ENCODE assay signal across 8 cellular contexts in genomic region chr2:85889648-85890281, GRCh38. TPM values are rescaled to one million over a fixed set of nuclear protein-coding genes. Genes with fewer than 3 reads are reported as not detected.
A peak's percentile ranks its signal among the peaks of the same experiment; 100 is the strongest.
DNase-seq lines count a peak whose midpoint lies in the region; ATAC-seq, FAIRE-seq and TF ChIP-seq lines count a peak whose summit lies in the region.

No MANE protein-coding gene starts in this region.

- DNase-seq in NCI-H510A treated with DMSO at 0.1 percent for 48 hours (lab: John Stamatoyannopoulos, UW) (peak; percentile 54), NCI-H510A (lab: John Stamatoyannopoulos, UW) (no peak), adipocyte (ENCODE audit: low read depth) (no peak), kidney (peak; percentile 65), stomach (no peak), GM10266 (ENCODE audit: extremely low spot score) (no peak), NCI-H526 treated with DMSO at 0.1 percent for 48 hours (lab: John Stamatoyannopoulos, UW) (no peak)

- H3K9me3 ChIP-seq in adipocyte (ENCODE audit: control insufficient read depth, low read length) (no peaks in the 10 kb centered on the region), kidney (ENCODE audit: control insufficient read depth in 1 of 2, low read length in 2 of 2) (no peaks in the 10 kb centered on the region), stomach (no peaks in the 10 kb centered on the region)

- 14 to 28% (median 18%) methylated on average over 19 to 20 of the region's 20 CpGs for WGBS in stomach, 5 donors

- H3K27me3 ChIP-seq in adipocyte (replicated peaks; ENCODE audit: control insufficient read depth, insufficient read depth, low read length) (no peaks in the 10 kb centered on the region), stomach (no peaks in the 10 kb centered on the region)

- TF ChIP-seq POLR2A in stomach (IDR thresholded peaks at IDR 0.05): no peak

- H3K4me1 ChIP-seq in adipocyte (ENCODE audit: control insufficient read depth, insufficient read depth, low read length): peaks cover 63% of the 10 kb centered on the region
- H3K4me1 ChIP-seq in kidney (ENCODE audit: control insufficient read depth in 1 of 2, insufficient read depth in 1 of 2, low read depth in 1 of 2, low read length in 2 of 2): peaks cover 8 to 20% of the 10 kb centered on the region in 2 donors
- H3K4me1 ChIP-seq in stomach: peaks cover 32 to 67% (median 45%) of the 10 kb centered on the region in 4 donors

- H3K36me3 ChIP-seq in adipocyte (ENCODE audit: control insufficient read depth, insufficient read depth, low read length, severe bottlenecking) (no peaks in the 10 kb centered on the region), kidney (ENCODE audit: control insufficient read depth in 1 of 2, insufficient read depth in 2 of 2, low read length in 2 of 2) (no peaks in the 10 kb centered on the region), stomach (no peaks in the 10 kb centered on the region)

- TF ChIP-seq EP300 in stomach (IDR thresholded peaks at IDR 0.05): no peak

- ATAC-seq in GM21360 (IDR thresholded peaks at IDR 0.05; ENCODE audit: unreplicated experiment): no peak

- intact Hi-C loops in kidney (cut with DNase I): no loop called here
- intact Hi-C loops in stomach (cut with DNase I; ENCODE audit: low total_unique reads): loop anchor here (5.0 to 10.0 kb wide), 2 partner anchors 145 to 188 kb away; no protein-coding TSS in a partner anchor

- H3K4me3 ChIP-seq in adipocyte (ENCODE audit: low read length) (peak overlapping the region; percentile 88), kidney (ENCODE audit: low read length in 2 of 2) (peak overlapping the region; percentile 62 to 86), stomach (peak overlapping the region; percentile 82 to 89 (median 88))

- peak overlapping the region; percentile 91 for H3K9ac ChIP-seq in adipocyte (ENCODE audit: low read length)
- H3K9ac ChIP-seq in kidney (ENCODE audit: low read length in 2 of 2): peak overlapping the region in 1 of 2 donors; percentile 79

- FAIRE-seq in kidney (lab: Jason Lieb, UNC): no peak

- TF ChIP-seq CTCF in kidney (IDR thresholded peaks at IDR 0.05; ENCODE audit: borderline replicate concordance, extremely low read depth, insufficient read depth) (no peak), stomach (IDR thresholded peaks at IDR 0.05) (no peak), GM10266 (IDR thresholded peaks at IDR 0.05; ENCODE audit: control insufficient read depth, insufficient read depth, low read depth, missing control alignments) (no peak)

- peak overlapping the region in 1 of 2 donors; percentile 62 for H3K27ac ChIP-seq in kidney (ENCODE audit: low read depth in 2 of 2, low read length in 2 of 2)
- H3K27ac ChIP-seq in stomach: peak overlapping the region; percentile 47 to 94 (median 90)

RNA-seq across cellular contexts. Expression of gene ST3GAL5, which starts 1.0 kb away (rescaled TPM):
- 14.6 TPM for total RNA-seq in kidney
- 7.0 TPM for polyA plus RNA-seq in kidney (ENCODE audit: insufficient read depth, low read depth, low replicate concordance)
- 10 to 100 TPM in 4 of 5 donors, 1 to 10 TPM in 1; 7.6 to 84.2 (median 27.8) TPM for total RNA-seq in stomach
- polyA plus RNA-seq in stomach: 10 to 100 TPM in 1 of 3 donors, 1 to 10 TPM in 2; 4.1 to 10.4 (median 5.2) TPM

Comparison
In these comparisons a context has a peak if more than half of its experiments do, and no peak if none do; other contexts are left out.
1. DNase-seq: peak in NCI-H510A treated with DMSO at 0.1 percent for 48 hours (single experiment) and kidney (single experiment); none in NCI-H510A (single experiment), adipocyte (single experiment), stomach (single experiment), GM10266 (single experiment) and NCI-H526 treated with DMSO at 0.1 percent for 48 hours (single experiment).
2. Peak in every context shown above with its lines, with median percentiles within 50 percentile points of each other: H3K4me3 ChIP-seq.